In genomic region chr17:64190468-64190867, GRCh38 we compare ENCODE assay signal across 24 cellular contexts.
DNase-seq lines count a peak whose midpoint lies in the region; ATAC-seq, FAIRE-seq and TF ChIP-seq lines count a peak whose summit lies in the region.
"Had no signal": no experiment of that assay in that cellular context is flagged by ENCODE, and none has a peak within 500 bp of the region (broad histone marks: within the 10 kb centered on the region; RNA-seq: fewer than 3 reads in every experiment).

No MANE protein-coding gene starts in this region.

- H3K23ac ChIP-seq in trophoblast cell (ENCODE audit: low read length), result no peak overlapping the region

- H2BK12ac ChIP-seq in trophoblast cell (ENCODE audit: low read length), result no peak overlapping the region

- peak overlapping the region; percentile 61 for H3K18ac ChIP-seq in trophoblast cell (ENCODE audit: low read length)

- TF ChIP-seq CTCF in glutamatergic neuron (IDR thresholded peaks at IDR 0.05; ENCODE audit: partially characterized antibody, unreplicated experiment), result no peak

- no peak for ATAC-seq in HG02623 (IDR thresholded peaks at IDR 0.05; ENCODE audit: unreplicated experiment)
- ATAC-seq: activated CD8-positive, alpha-beta T cell treated with anti-CD3 and anti-CD28 coated beads, Interleukin-2, amount 10 ng/mL, durations not matched to agents 7 days and 5 days; T-cell had no signal

- no peak for FAIRE-seq in small intestine (lab: Jason Lieb, UNC)
- FAIRE-seq: bronchial epithelial cell, TTC549 had no signal

- no peak overlapping the region for H3K27ac ChIP-seq in trophoblast cell (ENCODE audit: low read depth, low read length)
- no peak overlapping the region for H3K27ac ChIP-seq in small intestine (ENCODE audit: low read depth in 1 of 2, low read length in 1 of 2)
- H3K27ac ChIP-seq: 22Rv1, neural progenitor cell, skin epidermis, thyroid gland had no signal

- peaks cover 2% of the 10 kb centered on the region for H3K9me3 Mint-ChIP-seq in glutamatergic neuron (ENCODE audit: unreplicated experiment)
- H3K9me3 Mint-ChIP-seq: HFFc6, neural progenitor cell, T-cell had no signal

- H2BK120ac ChIP-seq in trophoblast cell (ENCODE audit: insufficient read depth, low read length, poor library complexity), result no peak overlapping the region

- H3K4me1 ChIP-seq in trophoblast cell (ENCODE audit: control insufficient read depth in 1 of 2, insufficient read depth in 2 of 2, low read length in 2 of 2) (peaks cover 4% of the 10 kb centered on the region in 2 experiments), small intestine (ENCODE audit: control insufficient read depth in 2 of 2, insufficient read depth in 1 of 2, low read depth in 1 of 2, low read length in 1 of 2) (peaks cover 0 to 3% of the 10 kb centered on the region in 2 donors)

- no peak overlapping the region for H4K12ac ChIP-seq in trophoblast cell (ENCODE audit: low read depth, low read length)

- no peak overlapping the region for H3K4me2 ChIP-seq in trophoblast cell (ENCODE audit: low read length)
- H3K4me2 ChIP-seq: neural progenitor cell had no signal

- no peak overlapping the region for H3K14ac ChIP-seq in trophoblast cell (ENCODE audit: low read length)

- H3K4me3 ChIP-seq in trophoblast cell (ENCODE audit: low read depth, low read length) (no peak overlapping the region), small intestine (ENCODE audit: low read depth in 1 of 2, low read length in 2 of 2) (no peak overlapping the region)
- H3K4me3 ChIP-seq: lung, neural progenitor cell, skin epidermis, thyroid gland had no signal

- H3K4ac ChIP-seq in trophoblast cell (ENCODE audit: low read depth, low read length), result no peak overlapping the region

- no peak overlapping the region for H2AFZ ChIP-seq in trophoblast cell (ENCODE audit: insufficient read depth, low read length, poor library complexity)
- H2AFZ ChIP-seq: neural progenitor cell had no signal

- no CpG with 5 or more reads among the region's 6 CpGs for WGBS in trophoblast cell (ENCODE audit: extremely low coverage, insufficient coverage, insufficient read length)
- 65 to 77% (median 70%) methylated on average over 6 of the region's 6 CpGs for WGBS in small intestine, 3 donors

- H3K9me3 ChIP-seq in trophoblast cell (ENCODE audit: insufficient read depth, low read depth, low read length) (no peaks in the 10 kb centered on the region), small intestine (ENCODE audit: control insufficient read depth, low read depth) (no peaks in the 10 kb centered on the region)
- H3K9me3 ChIP-seq: thyroid gland had no signal

- H3K9ac ChIP-seq in trophoblast cell (ENCODE audit: low read length), result no peak overlapping the region
- H3K9ac ChIP-seq: neural progenitor cell had no signal

- H3K36me3 Mint-ChIP-seq in glutamatergic neuron (ENCODE audit: unreplicated experiment), result no peaks in the 10 kb centered on the region

- H2AK5ac ChIP-seq in trophoblast cell (ENCODE audit: low read length), result no peak overlapping the region

- DNase-seq in DMS 273 (lab: John Stamatoyannopoulos, UW; ENCODE audit: unreplicated experiment) (peak; percentile 50), DMS 273 treated with DMSO at 0.1 percent for 48 hours (lab: John Stamatoyannopoulos, UW) (no peak), RPMI7951 (ENCODE audit: low read depth) (peak; percentile 41), glutamatergic neuron (peak; percentile 21), trophoblast cell (peak in 1 of 2 donors; percentile 15), small intestine (no peak), HT-29 (ENCODE audit: low spot score) (no peak)
- DNase-seq: activated CD4-positive, alpha-beta T cell treated with anti-CD3 and anti-CD28 coated beads for 1 hour; activated CD8-positive, alpha-beta T cell treated with anti-CD3 and anti-CD28 coated beads, Interleukin-2, amount 10 ng/mL, durations not matched to agents 7 days and 5 days; activated T-cell treated with anti-CD3 and anti-CD28 coated beads, Interleukin-2, amount 50 U/mL, for 1 hour; HFFc6; hippocampal formation; Kasumi-1; NCI-H510A; stimulated activated naive CD4-positive, alpha-beta T cell treated with Interleukin-2 at 50 U/mL for 16 hours; T-cell had no signal

- H4K91ac ChIP-seq in trophoblast cell (ENCODE audit: low read depth, low read length), result no peak overlapping the region

- no peaks in the 10 kb centered on the region for H3K79me2 ChIP-seq in trophoblast cell (ENCODE audit: control insufficient read depth, insufficient read depth, low read length, poor library complexity)

- peak overlapping the region; percentile 49 for H3K27ac Mint-ChIP-seq in glutamatergic neuron (ENCODE audit: unreplicated experiment)
- H3K27ac Mint-ChIP-seq: activated CD8-positive, alpha-beta T cell treated with anti-CD3 and anti-CD28 coated beads, Interleukin-2, amount 10 ng/mL, durations not matched to agents 7 days and 5 days; HFFc6; neural progenitor cell; T-cell had no signal

- H3K79me1 ChIP-seq in trophoblast cell (ENCODE audit: low read length), result peaks cover 2% of the 10 kb centered on the region

- no peak overlapping the region for H2BK5ac ChIP-seq in trophoblast cell (ENCODE audit: low read depth, low read length, poor library complexity)

- H3K27me3 ChIP-seq in trophoblast cell (ENCODE audit: insufficient read depth, low read length) (no peaks in the 10 kb centered on the region), small intestine (ENCODE audit: control insufficient read depth in 2 of 2, insufficient read depth in 2 of 2, low read length in 2 of 2) (no peaks in the 10 kb centered on the region)
- H3K27me3 ChIP-seq: neural progenitor cell, thyroid gland had no signal

- no peaks in the 10 kb centered on the region for H3K27me3 Mint-ChIP-seq in glutamatergic neuron (ENCODE audit: unreplicated experiment)
- H3K27me3 Mint-ChIP-seq: T-cell had no signal

- H4K8ac ChIP-seq in trophoblast cell (ENCODE audit: low read depth, low read length), result no peak overlapping the region

- H3K4me3 Mint-ChIP-seq in glutamatergic neuron (ENCODE audit: unreplicated experiment), result no peak overlapping the region
- H3K4me3 Mint-ChIP-seq: activated CD8-positive, alpha-beta T cell treated with anti-CD3 and anti-CD28 coated beads, Interleukin-2, amount 10 ng/mL, durations not matched to agents 7 days and 5 days; HFFc6; neural progenitor cell; T-cell had no signal

- peaks cover 10% of the 10 kb centered on the region for H3K4me1 Mint-ChIP-seq in glutamatergic neuron (ENCODE audit: low read depth, unreplicated experiment)
- H3K4me1 Mint-ChIP-seq: T-cell had no signal

- H3K36me3 ChIP-seq in trophoblast cell (ENCODE audit: control insufficient read depth in 1 of 2, insufficient read depth in 2 of 2, low read length in 2 of 2) (peaks cover 26 to 41% of the 10 kb centered on the region in 2 experiments), small intestine (ENCODE audit: control insufficient read depth in 2 of 2, insufficient read depth in 2 of 2, low read length in 2 of 2) (no peaks in the 10 kb centered on the region)
- H3K36me3 ChIP-seq: neural progenitor cell had no signal

Comparison
In these comparisons a context has a peak if more than half of its experiments do, and no peak if none do; other contexts are left out.
1. DNase-seq: peak in DMS 273 (single experiment), RPMI7951 (single experiment) and glutamatergic neuron (single experiment); none in DMS 273 treated with DMSO at 0.1 percent for 48 hours (single experiment), small intestine (single experiment) and HT-29 (single experiment).